1 cellular context compared by ENCODE assay signal in genomic region chr5:171535162-171535561, GRCh38.
TF ChIP-seq lines count a peak whose summit lies in the region.

No MANE protein-coding gene starts in this region.

TF ChIP-seq in GM23338, 12 proteins besides CTCF, POLR2A, EP300 and RAD21:
- TF ChIP-seq REST (IDR thresholded peaks at IDR 0.05; ENCODE audit: unreplicated experiment) (no peak), POLR2AphosphoS5 (IDR thresholded peaks at IDR 0.05; ENCODE audit: low read depth) (no peak), ETS1 (IDR thresholded peaks at IDR 0.05) (no peak), CREB1 (CRISPR knock-in tag; IDR thresholded peaks at IDR 0.05; ENCODE audit: low read depth) (no peak), NANOG (IDR thresholded peaks at IDR 0.05; ENCODE audit: borderline replicate concordance) (no peak), EZH2 (IDR thresholded peaks at IDR 0.05; ENCODE audit: low read depth, unreplicated experiment) (no peak), ZNF114 (CRISPR knock-in tag; IDR thresholded peaks at IDR 0.05) (no peak), STAT1 (IDR thresholded peaks at IDR 0.05; ENCODE audit: unreplicated experiment) (no peak), ZNF331 (CRISPR knock-in tag; IDR thresholded peaks at IDR 0.05; ENCODE audit: low read depth) (no peak), JUNB (IDR thresholded peaks at IDR 0.05; ENCODE audit: unreplicated experiment) (no peak), ZNF462 (CRISPR knock-in tag; IDR thresholded peaks at IDR 0.05) (no peak)
